1 cellular context compared by ENCODE assay signal in genomic region chr18:78169487-78169886, GRCh38.
A peak's percentile ranks its signal among the peaks of the same experiment; 100 is the strongest.
TF ChIP-seq lines count a peak whose summit lies in the region.

No MANE protein-coding gene starts in this region.

TF ChIP-seq in GM12878, 131 proteins besides CTCF, POLR2A, EP300 and RAD21 (continued from another document):
- TF ChIP-seq MTA2 (IDR thresholded peaks at IDR 0.05; ENCODE audit: low read depth), result peak; percentile 80
- no peak for TF ChIP-seq STAT3 (IDR thresholded peaks at IDR 0.05; ENCODE audit: low read depth, low read length)
- TF ChIP-seq BHLHE40 (IDR thresholded peaks at IDR 0.05; ENCODE audit: borderline replicate concordance in 1 of 2, low read depth in 2 of 2, low read length in 1 of 2), result peak; percentile 61 to 66; a peak in 3 of 4 replicates
- TF ChIP-seq, protein P1, sequence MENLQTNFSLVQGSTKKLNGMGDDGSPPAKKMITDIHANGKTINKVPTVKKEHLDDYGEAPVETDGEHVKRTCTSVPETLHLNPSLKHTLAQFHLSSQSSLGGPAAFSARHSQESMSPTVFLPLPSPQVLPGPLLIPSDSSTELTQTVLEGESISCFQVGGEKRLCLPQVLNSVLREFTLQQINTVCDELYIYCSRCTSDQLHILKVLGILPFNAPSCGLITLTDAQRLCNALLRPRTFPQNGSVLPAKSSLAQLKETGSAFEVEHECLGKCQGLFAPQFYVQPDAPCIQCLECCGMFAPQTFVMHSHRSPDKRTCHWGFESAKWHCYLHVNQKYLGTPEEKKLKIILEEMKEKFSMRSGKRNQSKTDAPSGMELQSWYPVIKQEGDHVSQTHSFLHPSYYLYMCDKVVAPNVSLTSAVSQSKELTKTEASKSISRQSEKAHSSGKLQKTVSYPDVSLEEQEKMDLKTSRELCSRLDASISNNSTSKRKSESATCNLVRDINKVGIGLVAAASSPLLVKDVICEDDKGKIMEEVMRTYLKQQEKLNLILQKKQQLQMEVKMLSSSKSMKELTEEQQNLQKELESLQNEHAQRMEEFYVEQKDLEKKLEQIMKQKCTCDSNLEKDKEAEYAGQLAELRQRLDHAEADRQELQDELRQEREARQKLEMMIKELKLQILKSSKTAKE (IDR thresholded peaks at IDR 0.05; ENCODE audit: low read depth, poor library complexity, severe bottlenecking), result peak; percentile 39
- TF ChIP-seq HDGF (IDR thresholded peaks at IDR 0.05), result no peak
- 0 out of 2 replicates have a peak, but pooled peaks have one; percentile 28 for TF ChIP-seq IKZF1 (conservative IDR thresholded peaks at IDR 0.05)
- peak; percentile 58; the same call in 1 of the 2 replicates for TF ChIP-seq SPI1 (IDR thresholded peaks at IDR 0.05; ENCODE audit: borderline replicate concordance, insufficient read depth, low read depth, low read length)
- no peak for TF ChIP-seq POLR2AphosphoS5 (IDR thresholded peaks at IDR 0.05; ENCODE audit: low read length)
- TF ChIP-seq DPF2 (IDR thresholded peaks at IDR 0.05), result 0 out of 2 replicates have a peak, but pooled peaks have one; percentile 19
